In genomic region chr9:97305501-97306298, GRCh38 we compare ENCODE assay signal across 28 cellular contexts.
"Had no signal": no experiment of that assay in that cellular context is flagged by ENCODE, and none has a peak within 500 bp of the region (broad histone marks: within the 10 kb centered on the region; RNA-seq: fewer than 3 reads in every experiment).

No MANE protein-coding gene starts in this region.

- DNase-seq: natural killer cell; occipital lobe; ovary; posterior cingulate gyrus; psoas muscle; right cardiac atrium; right lobe of liver; sigmoid colon; small intestine; stimulated activated CD4-positive, alpha-beta T cell treated with anti-CD3 and anti-CD28 coated beads, Interleukin-15, amount 100 ng/mL, for 24 hours; stimulated activated CD4-positive, alpha-beta T cell treated with anti-CD3 and anti-CD28 coated beads, Interleukin-2, amount 100 ng/mL, for 24 hours; stimulated activated CD4-positive, alpha-beta T cell treated with anti-CD3 and anti-CD28 coated beads, Interleukin-2, amount 100 ng/mL, for 48 hours; stimulated activated CD4-positive, alpha-beta T cell treated with anti-CD3 and anti-CD28 coated beads, Interleukin-4, amount 100 ng/mL, for 24 hours; stimulated activated naive B cell treated with anti-CD40 and anti-IgM and Interleukin-4, amounts not matched to agents 10 μg/mL and 1 μg/mL and 100 μg/mL, for 72 hours; stimulated activated naive CD4-positive, alpha-beta T cell treated with Interleukin-2 at 50 U/mL for 16 hours; stomach; thyroid gland; upper lobe of right lung; uterus had no signal

- H3K4me2 ChIP-seq: neural progenitor cell had no signal

- H3K27me3 ChIP-seq: neural progenitor cell, ovary, right lobe of liver, thyroid gland, tibial nerve, upper lobe of right lung, uterus had no signal

- H3K36me3 ChIP-seq: neural progenitor cell, ovary, right lobe of liver, thyroid gland, upper lobe of right lung, uterus had no signal

- H2AFZ ChIP-seq: neural progenitor cell, parathyroid adenoma had no signal

- H3K36me3 Mint-ChIP-seq: natural killer cell; stimulated activated effector memory CD8-positive, alpha-beta T cell treated with anti-CD3 and anti-CD28 coated beads, Interleukin-12 subunit alpha, Interleukin-12 subunit beta, amount 100 ng/mL, for 72 hours; type B pancreatic cell had no signal

- H3K9me3 ChIP-seq: ovary, right lobe of liver, sigmoid colon, stomach, thoracic aorta, thyroid gland, upper lobe of right lung, uterus had no signal

- H3K27ac Mint-ChIP-seq: natural killer cell; nephron; neural progenitor cell; progenitor cell of endocrine pancreas; stimulated activated effector memory CD8-positive, alpha-beta T cell treated with anti-CD3 and anti-CD28 coated beads, Interleukin-12 subunit alpha, Interleukin-12 subunit beta, amount 100 ng/mL, for 72 hours; stimulated activated naive B cell treated with anti-CD40 and anti-IgM and Interleukin-4, amounts not matched to agents 10 μg/mL and 1 μg/mL and 100 μg/mL, for 72 hours; stimulated activated naive CD8-positive, alpha-beta T cell treated with anti-CD3 and anti-CD28 coated beads, Interleukin-15, Interleukin-2, amounts not matched to agents 100 ng/mL and 50 ng/mL, for 24 hours; type B pancreatic cell had no signal

- H3K4me1 Mint-ChIP-seq: natural killer cell; nephron; stimulated activated effector memory CD8-positive, alpha-beta T cell treated with anti-CD3 and anti-CD28 coated beads, Interleukin-12 subunit alpha, Interleukin-12 subunit beta, amount 100 ng/mL, for 72 hours; stimulated activated naive B cell treated with anti-CD40 and anti-IgM and Interleukin-4, amounts not matched to agents 10 μg/mL and 1 μg/mL and 100 μg/mL, for 72 hours had no signal

- H3K9me3 Mint-ChIP-seq: natural killer cell; stimulated activated effector memory CD8-positive, alpha-beta T cell treated with anti-CD3 and anti-CD28 coated beads, Interleukin-12 subunit alpha, Interleukin-12 subunit beta, amount 100 ng/mL, for 72 hours had no signal

- H3K27ac ChIP-seq: neural progenitor cell, ovary, parathyroid adenoma, psoas muscle, right lobe of liver, sigmoid colon, stomach, thoracic aorta, thyroid gland, tibial nerve, upper lobe of right lung, uterus had no signal

- H3K9ac ChIP-seq: neural progenitor cell, parathyroid adenoma had no signal

- H3K4me1 ChIP-seq: parathyroid adenoma, upper lobe of right lung had no signal

- FAIRE-seq: small intestine had no signal

- ATAC-seq: natural killer cell; psoas muscle; right cardiac atrium; right lobe of liver; stimulated activated effector memory CD8-positive, alpha-beta T cell treated with anti-CD3 and anti-CD28 coated beads, Interleukin-12 subunit alpha, Interleukin-12 subunit beta, amount 100 ng/mL, for 72 hours; stimulated activated naive B cell treated with anti-CD40 and anti-IgM and Interleukin-4, amounts not matched to agents 10 μg/mL and 1 μg/mL and 100 μg/mL, for 72 hours; upper lobe of right lung had no signal

- H3K79me2 ChIP-seq: parathyroid adenoma had no signal

- H3K27me3 Mint-ChIP-seq: progenitor cell of endocrine pancreas, type B pancreatic cell had no signal

- H3K4me3 Mint-ChIP-seq: natural killer cell; nephron; neural progenitor cell; stimulated activated effector memory CD8-positive, alpha-beta T cell treated with anti-CD3 and anti-CD28 coated beads, Interleukin-12 subunit alpha, Interleukin-12 subunit beta, amount 100 ng/mL, for 72 hours; stimulated activated naive B cell treated with anti-CD40 and anti-IgM and Interleukin-4, amounts not matched to agents 10 μg/mL and 1 μg/mL and 100 μg/mL, for 72 hours; stimulated activated naive CD8-positive, alpha-beta T cell treated with anti-CD3 and anti-CD28 coated beads, Interleukin-15, Interleukin-2, amounts not matched to agents 100 ng/mL and 50 ng/mL, for 24 hours; type B pancreatic cell had no signal

- H3K4me3 ChIP-seq: neural progenitor cell, ovary, psoas muscle, right lobe of liver, sigmoid colon, stomach, thoracic aorta, thyroid gland, tibial nerve, upper lobe of right lung, uterus had no signal
